22 cellular contexts compared by ENCODE assay signal in genomic region chr21:26655466-26655865, GRCh38.
"Had no signal": no experiment of that assay in that cellular context is flagged by ENCODE, and none has a peak within 500 bp of the region (broad histone marks: within the 10 kb centered on the region; RNA-seq: fewer than 3 reads in every experiment).

No MANE protein-coding gene starts in this region.

- H3K9me3 ChIP-seq: esophagus squamous epithelium, gastrocnemius medialis, lower lobe of right lung, mucosa of descending colon had no signal

- DNase-seq: dermis blood vessel endothelial cell; dorsolateral prefrontal cortex; effector CD4-positive, alpha-beta T cell; effector memory CD4-positive, alpha-beta T cell; erythroblast; esophagus squamous epithelium; foreskin fibroblast; foreskin melanocyte; gastrocnemius medialis; glutamatergic neuron; head of caudate nucleus; heart right ventricle; hippocampal formation; left cardiac atrium; left lung; left ventricle myocardium superior; lower lobe of right lung; mesenchymal stem cell; mucosa of descending colon; naive B cell had no signal

- H3K27me3 ChIP-seq: dorsolateral prefrontal cortex, esophagus squamous epithelium, gastrocnemius medialis, heart right ventricle, left lung had no signal

- H3K27ac ChIP-seq: coronary artery, dorsolateral prefrontal cortex, epithelial cell of prostate, esophagus squamous epithelium, gastrocnemius medialis, heart right ventricle, left lung, lower lobe of right lung had no signal

- H3K36me3 ChIP-seq: esophagus squamous epithelium, gastrocnemius medialis, heart right ventricle, left lung, lower lobe of right lung had no signal

- H3K4me1 ChIP-seq: esophagus squamous epithelium, gastrocnemius medialis, heart right ventricle, left lung, lower lobe of right lung had no signal

- H3K4me3 ChIP-seq: coronary artery, dorsolateral prefrontal cortex, esophagus squamous epithelium, gastrocnemius medialis, heart right ventricle, left lung, lower lobe of right lung, mucosa of descending colon had no signal
